In the genomic region with DNA sequence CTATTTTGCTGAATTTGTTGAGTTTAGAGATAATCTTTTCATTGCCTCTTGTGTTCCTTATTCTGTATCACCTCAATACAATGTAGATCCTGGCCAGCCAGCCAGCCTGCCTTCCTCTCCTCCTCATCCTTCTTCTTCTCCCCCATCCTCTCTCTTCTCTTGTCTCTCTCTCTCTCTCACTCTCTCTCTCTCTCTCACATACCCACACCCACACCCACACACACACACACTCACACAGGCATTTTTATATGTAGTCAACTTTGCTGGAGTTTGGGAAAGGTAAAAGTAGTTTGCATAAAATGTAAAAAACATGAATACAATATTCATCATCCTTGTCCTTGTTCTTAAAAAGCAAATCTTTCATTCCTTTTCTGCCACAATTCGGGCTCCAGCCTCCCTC, we compare ENCODE assay signal across 8 cellular contexts.
DNase-seq lines count a peak whose midpoint lies in the region; ATAC-seq and TF ChIP-seq lines count a peak whose summit lies in the region.

No MANE protein-coding gene starts in this region.

- intact Hi-C loops in CD14-positive monocyte (cut with micrococcal nuclease), result loop anchor here in 1 of 2 donors (10.0 kb wide), 1 partner anchor 640 kb away; no protein-coding TSS in a partner anchor
- intact Hi-C loops in PC-3 (cut with micrococcal nuclease), result no loop called here

- H3K27me3 ChIP-seq in PC-3 (ENCODE audit: low read length) (no peaks in the 10 kb centered on the region), parathyroid adenoma (ENCODE audit: control insufficient read depth, insufficient read depth, low read length) (no peaks in the 10 kb centered on the region)

- H3K4me2 ChIP-seq in PC-3 (ENCODE audit: low read length), result peak overlapping the region; percentile 46
- peak overlapping the region; percentile 44 for H3K4me2 ChIP-seq in parathyroid adenoma (ENCODE audit: low read length)

- H3K9me2 ChIP-seq in PC-3 (replicated peaks; ENCODE audit: low read length), result no peaks in the 10 kb centered on the region

- H3F3A ChIP-seq in PC-3 (ENCODE audit: low read length, unreplicated experiment), result no peaks in the 10 kb centered on the region

- BruUV-seq in PC-3 (replicated peaks; lab: Mats Ljungman, UMichigan), result no TSS peak

- H3K79me2 ChIP-seq in PC-3 (ENCODE audit: low read length) (no peaks in the 10 kb centered on the region), parathyroid adenoma (no peaks in the 10 kb centered on the region)

- H4K20me1 ChIP-seq in PC-3 (ENCODE audit: low read length), result no peaks in the 10 kb centered on the region

- peaks cover 0 to 1% (median 0%) of the 10 kb centered on the region in 7 donors for H3K9me3 Mint-ChIP-seq in CD14-positive monocyte

- POLR2A ChIA-PET in PC-3 (lab: Charles Lee; ENCODE audit: unreplicated experiment), result no interaction called here

- DNase-seq in CD14-positive monocyte (ENCODE audit: low spot score) (no peak), PC-3 (no peak), fibroblast of mammary gland (ENCODE audit: low read depth) (no peak), iPS-NIHi7 (ENCODE audit: extremely low spot score) (no peak), Kasumi-1 (lab: John Stamatoyannopoulos, UW) (no peak)

- H3K4me1 Mint-ChIP-seq in CD14-positive monocyte, result peaks cover 70% of the 10 kb centered on the region

- H3K36me3 Mint-ChIP-seq in CD14-positive monocyte, result peaks cover 3 to 4% of the 10 kb centered on the region in 2 donors

- H3K4me3 ChIP-seq in PC-3 (ENCODE audit: low read length) (no peak overlapping the region), fibroblast of mammary gland (ENCODE audit: control insufficient read depth, low read depth, low read length) (peak overlapping the region; percentile 51), parathyroid adenoma (ENCODE audit: low read depth, low read length) (peak overlapping the region; percentile 29)

- H3K4me3 Mint-ChIP-seq in CD14-positive monocyte, result peak overlapping the region; percentile 73 to 91

- TF ChIP-seq CTCF in CD14-positive monocyte (IDR thresholded peaks at IDR 0.05) (no peak), PC-3 (conservative IDR thresholded peaks at IDR 0.05; ENCODE audit: low read depth, low read length) (no peak), fibroblast of mammary gland (conservative IDR thresholded peaks at IDR 0.05; ENCODE audit: control insufficient read depth, insufficient read depth, low read depth, low read length) (no peak), parathyroid adenoma (IDR thresholded peaks at IDR 0.05) (no peak)

- H3K36me3 ChIP-seq in PC-3 (ENCODE audit: low read depth, low read length) (no peaks in the 10 kb centered on the region), parathyroid adenoma (ENCODE audit: control insufficient read depth, insufficient read depth, low read length) (no peaks in the 10 kb centered on the region)

- no peaks in the 10 kb centered on the region for H3K9me3 ChIP-seq in PC-3 (ENCODE audit: low read length)
- H3K9me3 ChIP-seq in parathyroid adenoma (ENCODE audit: control insufficient read depth, low read length), result no peaks in the 10 kb centered on the region

- no peaks in the 10 kb centered on the region for H3K27me3 Mint-ChIP-seq in CD14-positive monocyte (ENCODE audit: low read depth in 3 of 3)

- H3K27ac ChIP-seq in PC-3 (ENCODE audit: low read length) (no peak overlapping the region), parathyroid adenoma (peak overlapping the region; percentile 81)

- H3K9ac ChIP-seq in PC-3 (ENCODE audit: low read length) (no peak overlapping the region), parathyroid adenoma (no peak overlapping the region)

- H2AFZ ChIP-seq in PC-3 (ENCODE audit: low read length), result peak overlapping the region; percentile 52; the same call in 1 of the 2 replicates
- peak overlapping the region; percentile 83 for H2AFZ ChIP-seq in parathyroid adenoma

- ATAC-seq in PC-3 (no peak), HG03432 (IDR thresholded peaks at IDR 0.05; ENCODE audit: unreplicated experiment) (no peak), HG03135 (IDR thresholded peaks at IDR 0.05; ENCODE audit: unreplicated experiment) (no peak)

- CTCF ChIA-PET in PC-3 (lab: Charles Lee), result no interaction called here

- H3K4me1 ChIP-seq in PC-3 (ENCODE audit: insufficient read depth, low read length), result no peaks in the 10 kb centered on the region
- H3K4me1 ChIP-seq in parathyroid adenoma, result peaks cover 3% of the 10 kb centered on the region

- peak overlapping the region; percentile 97 to 99 (median 97) for H3K27ac Mint-ChIP-seq in CD14-positive monocyte
